In the genomic region with DNA sequence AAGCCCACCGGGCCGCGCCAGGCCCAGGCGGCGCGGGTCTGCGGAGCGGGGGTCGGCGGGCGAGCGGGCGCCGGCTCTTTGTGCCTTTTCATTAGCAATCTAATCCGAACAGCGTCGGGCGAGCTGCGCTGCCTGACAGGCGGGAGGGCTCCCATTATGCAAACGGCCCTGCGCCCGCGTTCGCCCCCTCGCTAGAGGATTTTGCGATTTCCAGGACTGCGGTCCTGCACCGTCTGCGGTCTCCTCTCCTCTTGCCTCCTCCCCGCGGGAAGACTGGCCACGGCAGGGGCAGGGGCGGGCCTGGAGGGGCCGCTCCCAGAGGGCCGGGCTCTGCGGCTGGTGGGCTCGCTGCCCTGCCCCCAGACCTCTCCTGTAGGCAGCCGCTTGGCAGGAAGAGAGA, we compare ENCODE assay signal across 8 cellular contexts. TPM values are rescaled to one million over a fixed set of nuclear protein-coding genes. Genes with fewer than 3 reads are reported as not detected.
A peak's percentile ranks its signal among the peaks of the same experiment; 100 is the strongest.
DNase-seq lines count a peak whose midpoint lies in the region; ATAC-seq, FAIRE-seq and TF ChIP-seq lines count a peak whose summit lies in the region.
"Not testable (repeated sequence)": the region's sequence is repeated elsewhere in the genome, so short reads cannot be mapped to it uniquely, and the experiment has no call there.

No MANE protein-coding gene starts in this region.

- FAIRE-seq in pancreas (lab: Jason Lieb, UNC) = not testable (repeated sequence)

- not testable (repeated sequence) for H3K4me1 Mint-ChIP-seq in HFFc6 (ENCODE audit: low read depth); activated CD4-positive, alpha-beta memory T cell treated with anti-CD3 and anti-CD28 coated beads for 36 hours (ENCODE audit: low read depth)

- H3K4me2 ChIP-seq in hepatocyte = peak overlapping the region; percentile 72

- 2% methylated on average over 14 of the region's 39 CpGs for WGBS in hepatocyte (ENCODE audit: low lambda C conversion rate, missing lambda C conversion rate)
- WGBS in pancreas, 2 donors = 0 to 1% methylated on average over 10 to 18 of the region's 39 CpGs
- 0% methylated on average over 8 of the region's 39 CpGs; no CpG with 5 or more reads in 1 of the 2 donors for WGBS in tibial nerve, 2 donors

- H3K4me3 Mint-ChIP-seq in HFFc6 = peak overlapping the region; percentile 67
- H3K4me3 Mint-ChIP-seq in activated CD4-positive, alpha-beta memory T cell treated with anti-CD3 and anti-CD28 coated beads for 36 hours = peak overlapping the region; percentile 46

- H3K27ac ChIP-seq in hepatocyte (peak overlapping the region; percentile 74), tibial nerve (peak overlapping the region in 3 of 4 donors; percentile 60 to 76 (median 71))
- H3K27ac ChIP-seq in pancreas = not testable (repeated sequence)

- not testable (repeated sequence) for H3K27me3 ChIP-seq in hepatocyte, pancreas, tibial nerve

- H3K4me3 ChIP-seq in cardiac fibroblast (replicated peaks in 1 of 2; ENCODE audit: low read depth in 2 of 2, low read length in 2 of 2) (peak overlapping the region; percentile 48 to 54), pancreas (peak overlapping the region in 2 of 4 donors; percentile 40 to 44), tibial nerve (peak overlapping the region in 3 of 4 donors; percentile 26 to 53 (median 42))
- not testable (repeated sequence) for H3K4me3 ChIP-seq in hepatocyte

- not testable (repeated sequence) for H3K27me3 Mint-ChIP-seq in HFFc6 (ENCODE audit: insufficient read depth); activated CD4-positive, alpha-beta memory T cell treated with anti-CD3 and anti-CD28 coated beads for 36 hours

- H4K20me1 ChIP-seq in hepatocyte (ENCODE audit: insufficient read depth, poor library complexity, severe bottlenecking) = not testable (repeated sequence)

- DNase-seq in HFFc6 = peak; percentile 5
- not testable (repeated sequence) for DNase-seq in activated CD4-positive, alpha-beta memory T cell treated with anti-CD3 and anti-CD28 coated beads for 36 hours; cardiac fibroblast (ENCODE audit: low read depth in 2 of 2); hepatocyte (ENCODE audit: low spot score)
- DNase-seq in pancreas = peak in 5 of 6 donors; percentile 10 to 60 (median 27)
- peak in 1 of 2 donors; percentile 12 for DNase-seq in tibial nerve (ENCODE audit: low spot score in 2 of 2)

- H3K27ac Mint-ChIP-seq in HFFc6; activated CD4-positive, alpha-beta memory T cell treated with anti-CD3 and anti-CD28 coated beads for 36 hours: not testable (repeated sequence)

- ATAC-seq in GM18867 (IDR thresholded peaks at IDR 0.05; ENCODE audit: unreplicated experiment) (peak; percentile 21), HG03571 (IDR thresholded peaks at IDR 0.05; ENCODE audit: unreplicated experiment) (peak; percentile 9), pancreas (peak in 1 of 4 donors; percentile 14)

- not testable (repeated sequence) for H3K9me2 ChIP-seq in hepatocyte (replicated peaks; ENCODE audit: insufficient read depth)

- not testable (repeated sequence) for TF ChIP-seq POLR2A in tibial nerve (IDR thresholded peaks at IDR 0.05)

- H3K9me3 Mint-ChIP-seq in HFFc6; activated CD4-positive, alpha-beta memory T cell treated with anti-CD3 and anti-CD28 coated beads for 36 hours: not testable (repeated sequence)

- H3K36me3 Mint-ChIP-seq in HFFc6 (ENCODE audit: low read depth); activated CD4-positive, alpha-beta memory T cell treated with anti-CD3 and anti-CD28 coated beads for 36 hours: not testable (repeated sequence)

- not testable (repeated sequence) for TF ChIP-seq CTCF in HFFc6 (IDR thresholded peaks at IDR 0.05); cardiac fibroblast (IDR thresholded peaks at IDR 0.05; ENCODE audit: low read depth, low read length); hepatocyte (IDR thresholded peaks at IDR 0.05; ENCODE audit: poor library complexity); pancreas (IDR thresholded peaks at IDR 0.05); tibial nerve (IDR thresholded peaks at IDR 0.05)

- H3K9me3 ChIP-seq in hepatocyte (ENCODE audit: low read depth); pancreas; tibial nerve: not testable (repeated sequence)

- intact Hi-C loops in activated CD4-positive, alpha-beta memory T cell treated with anti-CD3 and anti-CD28 coated beads for 36 hours (cut with micrococcal nuclease); pancreas (cut with DNase I): not testable (repeated sequence)

- H2AFZ ChIP-seq in hepatocyte = not testable (repeated sequence)

- TF ChIP-seq EP300 in tibial nerve (IDR thresholded peaks at IDR 0.05) = not testable (repeated sequence)

- not testable (repeated sequence) for H3K36me3 ChIP-seq in hepatocyte (replicated peaks; ENCODE audit: insufficient read depth, low read depth); pancreas; tibial nerve

- POLR2A ChIA-PET in activated CD4-positive, alpha-beta memory T cell treated with anti-CD3 and anti-CD28 coated beads for 36 hours (lab: Charles Lee) = not testable (repeated sequence)

- CTCF ChIA-PET in activated CD4-positive, alpha-beta memory T cell treated with anti-CD3 and anti-CD28 coated beads for 36 hours (lab: Charles Lee) = not testable (repeated sequence)

- H3K4me1 ChIP-seq in hepatocyte (ENCODE audit: insufficient read depth); pancreas; tibial nerve: not testable (repeated sequence)

- H3K79me2 ChIP-seq in hepatocyte = not testable (repeated sequence)

RNA-seq across cellular contexts. Expression of a gene that starts 0.6 kb away (rescaled TPM):
- 1 to 10 TPM; 2.0 to 2.2 (median 2.1) TPM for total RNA-seq in HFFc6 (2021; fragmentation: NEBNext Ultra II Directional; extraction: Animal tissue kit (Norgen Biotek cat#: 25700))
- 1 to 10 TPM; 3.6 to 3.7 TPM for total RNA-seq in activated CD4-positive, alpha-beta memory T cell treated with anti-CD3 and anti-CD28 coated beads for 36 hours
- 16.9 and 21.2 TPM in 2 replicates for total RNA-seq in hepatocyte
- 9.4 and 11.4 TPM in 2 replicates for polyA plus RNA-seq in hepatocyte
- 1 to 10 TPM; 1.8 to 2.7 (median 2.2) TPM for total RNA-seq in pancreas
- 1 to 10 TPM; 1.5 to 1.9 TPM for polyA plus RNA-seq in pancreas
- 1 to 10 TPM; 3.3 to 6.1 (median 5.2) TPM for total RNA-seq in tibial nerve

RNA-seq across cellular contexts. Expression of a gene that starts 34.3 kb away (rescaled TPM):
- under 1 TPM; 0.17 to 0.43 (median 0.33) TPM for total RNA-seq in HFFc6 (2021; fragmentation: NEBNext Ultra II Directional; extraction: Animal tissue kit (Norgen Biotek cat#: 25700))
- under 1 TPM; 0.15 to 0.48 TPM for total RNA-seq in activated CD4-positive, alpha-beta memory T cell treated with anti-CD3 and anti-CD28 coated beads for 36 hours
- total RNA-seq in hepatocyte = 0.17 TPM in 1 of 2 replicates, not detected in the other
- 0.02 TPM in 1 of 2 replicates, not detected in the other for polyA plus RNA-seq in hepatocyte
- total RNA-seq in pancreas = under 1 TPM in 2 of 6 donors, not detected in 4; 0.14 to 0.22 TPM
- under 1 TPM in 1 of 2 donors, not detected in 1; 0.05 TPM for polyA plus RNA-seq in pancreas
- not detected for total RNA-seq in tibial nerve

RNA-seq across cellular contexts. Expression of a gene that starts 49.4 kb away (rescaled TPM):
- total RNA-seq in HFFc6 (2021; fragmentation: NEBNext Ultra II Directional; extraction: Animal tissue kit (Norgen Biotek cat#: 25700)) = 1 to 10 TPM in 2 of 6 experiments, under 1 TPM in 4; 0.38 to 1.6 (median 0.56) TPM
- 1 to 10 TPM in 1 of 2 experiments, under 1 TPM in 1; 0.78 to 1.4 TPM for total RNA-seq in activated CD4-positive, alpha-beta memory T cell treated with anti-CD3 and anti-CD28 coated beads for 36 hours
- total RNA-seq in hepatocyte (5.9 and 13.4 TPM in 2 replicates), pancreas (under 1 TPM in 5 of 6 donors, not detected in 1; 0.20 to 0.55 (median 0.51) TPM), tibial nerve (1 to 10 TPM in 2 of 4 donors, under 1 TPM in 1, not detected in 1; 0.98 to 5.4 (median 4.4) TPM)
- polyA plus RNA-seq in hepatocyte (3.9 and 15.5 TPM in 2 replicates), pancreas (1 to 10 TPM in 1 of 2 donors, under 1 TPM in 1; 0.68 to 1.8 TPM)
